In the genomic region with DNA sequence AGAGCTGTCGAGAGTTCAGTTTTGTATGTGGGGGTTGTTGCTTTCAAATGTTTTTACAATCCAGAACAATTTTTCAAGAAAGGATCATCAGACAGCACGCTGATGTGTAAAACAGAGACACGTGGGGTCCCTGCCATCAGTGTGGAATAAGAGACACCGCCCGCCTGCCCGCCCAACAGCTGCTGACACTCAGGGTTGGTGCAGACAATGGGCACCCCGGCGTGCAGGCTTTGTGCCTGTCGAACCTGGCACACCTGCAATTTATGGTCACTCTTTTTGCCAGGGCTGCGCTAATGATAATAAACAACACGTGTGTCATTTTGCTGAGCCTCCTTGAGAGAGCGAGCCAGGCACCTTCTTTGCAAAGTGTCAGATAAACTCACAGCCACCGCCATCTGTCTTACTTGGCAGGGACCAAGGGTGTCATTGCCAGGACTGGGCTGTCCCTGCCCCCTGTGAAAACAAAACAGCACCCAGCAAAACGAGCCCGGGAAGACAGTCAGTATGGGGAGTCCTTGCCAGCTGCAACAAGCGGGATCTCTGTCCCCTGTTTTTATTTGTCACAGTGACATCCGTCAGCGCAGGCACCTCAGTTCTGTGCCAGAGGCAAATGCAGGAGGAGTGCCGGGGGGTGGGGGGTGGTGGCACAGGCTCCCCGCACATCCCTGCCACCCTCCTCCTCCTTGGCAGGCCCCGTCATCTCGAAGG, we compare ENCODE assay signal across 9 cellular contexts.
DNase-seq lines count a peak whose midpoint lies in the region; ATAC-seq and TF ChIP-seq lines count a peak whose summit lies in the region.
"Had no signal": no experiment of that assay in that cellular context is flagged by ENCODE, and none has a peak within 500 bp of the region (broad histone marks: within the 10 kb centered on the region; RNA-seq: fewer than 3 reads in every experiment).

No MANE protein-coding gene starts in this region.

- no peaks in the 10 kb centered on the region for H3K9me3 ChIP-seq in gastrocnemius medialis
- H3K9me3 ChIP-seq in sigmoid colon, result no peaks in the 10 kb centered on the region

- H3K4me1 ChIP-seq in gastrocnemius medialis (peaks cover 9 to 10% of the 10 kb centered on the region in 2 donors), sigmoid colon (peaks cover 0 to 32% (median 16%) of the 10 kb centered on the region in 4 donors)

- TF ChIP-seq POLR2A in gastrocnemius medialis (IDR thresholded peaks at IDR 0.05), result no peak
- TF ChIP-seq POLR2A in sigmoid colon (IDR thresholded peaks at IDR 0.05), result no peak

- no peak for TF ChIP-seq EP300 in sigmoid colon (IDR thresholded peaks at IDR 0.05)

- peak; percentile 69 to 71 for ATAC-seq in gastrocnemius medialis
- ATAC-seq in HG02678 (IDR thresholded peaks at IDR 0.05; ENCODE audit: unreplicated experiment), result no peak

- no peak overlapping the region for H3K27ac ChIP-seq in gastrocnemius medialis
- no peak overlapping the region for H3K27ac ChIP-seq in sigmoid colon

- no peak for TF ChIP-seq CTCF in gastrocnemius medialis (IDR thresholded peaks at IDR 0.05 in 4 of 5, conservative IDR thresholded peaks at IDR 0.05 in 1 of 5)
- TF ChIP-seq CTCF in sigmoid colon (IDR thresholded peaks at IDR 0.05), result no peak

- intact Hi-C loops in gastrocnemius medialis (cut with DNase I; ENCODE audit: low total_unique reads) (no loop called here), sigmoid colon (cut with DNase I) (no loop called here)

- WGBS in sigmoid colon, 2 donors, result 13 to 51% methylated on average over 22 of the region's 22 CpGs

- DNase-seq in NCI-H1092 treated with DMSO at 0.1 percent for 48 hours (lab: John Stamatoyannopoulos, UW) (peak; percentile 99), NCI-H2227 (lab: John Stamatoyannopoulos, UW; ENCODE audit: unreplicated experiment) (peak; percentile 41), globus pallidus (ENCODE audit: low spot score) (peak; percentile 96), gastrocnemius medialis (peak; percentile 21 to 28), NCI-H226 (no peak), iPS-NIHi11 (ENCODE audit: low spot score) (no peak), sigmoid colon (no peak)
- DNase-seq: activated naive CD4-positive, alpha-beta T cell treated with anti-CD3 and anti-CD28 coated beads for 36 hours had no signal

- no peak overlapping the region for H3K4me3 ChIP-seq in gastrocnemius medialis
- H3K4me3 ChIP-seq in sigmoid colon, result no peak overlapping the region

- in situ Hi-C loops in gastrocnemius medialis (cut with MboI; ENCODE audit: low sequenced_read_pairs in 4 of 4), result no loop called here

- H3K36me3 ChIP-seq in gastrocnemius medialis, result no peaks in the 10 kb centered on the region
- no peaks in the 10 kb centered on the region for H3K36me3 ChIP-seq in sigmoid colon

- H3K27me3 ChIP-seq in gastrocnemius medialis (peaks cover 0 to 4% (median 0%) of the 10 kb centered on the region in 3 donors), sigmoid colon (peaks cover 0 to 18% (median 0%) of the 10 kb centered on the region in 3 donors)

Comparison
In these comparisons a context has a peak if more than half of its experiments do, and no peak if none do; other contexts are left out.
1. DNase-seq: peak in NCI-H1092 treated with DMSO at 0.1 percent for 48 hours (single experiment), NCI-H2227 (single experiment), globus pallidus (single experiment) and gastrocnemius medialis (2 of 2); none in NCI-H226 (single experiment), iPS-NIHi11 (single experiment) and sigmoid colon (single experiment).